ENCODE assay signal across 2 cellular contexts in the genomic region with DNA sequence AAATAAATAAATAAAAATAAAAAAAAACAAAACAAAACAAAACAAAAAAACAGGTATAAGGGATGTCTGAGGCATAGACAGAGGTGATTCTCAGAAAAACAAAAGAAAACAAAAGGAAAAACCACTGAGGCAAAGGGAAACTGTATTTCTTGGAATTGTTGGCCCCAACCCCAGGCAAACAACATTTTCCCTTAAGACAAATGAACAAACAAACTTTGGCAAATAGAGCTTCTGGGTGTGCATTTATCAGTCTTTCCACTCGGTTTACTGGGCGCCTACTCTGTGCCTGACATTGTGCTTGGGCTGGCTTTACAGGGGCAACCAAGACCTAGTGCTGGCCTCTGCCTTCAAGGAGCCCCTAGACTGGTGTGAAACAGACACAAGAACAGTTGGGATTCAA.
TF ChIP-seq lines count a peak whose summit lies in the region.

No MANE protein-coding gene starts in this region.

TF ChIP-seq in IMR-90, 13 proteins besides CTCF, POLR2A, EP300 and RAD21:
- no peak for TF ChIP-seq CEBPB (IDR thresholded peaks at IDR 0.05; ENCODE audit: low read depth, low read length)
- TF ChIP-seq, protein P1, sequence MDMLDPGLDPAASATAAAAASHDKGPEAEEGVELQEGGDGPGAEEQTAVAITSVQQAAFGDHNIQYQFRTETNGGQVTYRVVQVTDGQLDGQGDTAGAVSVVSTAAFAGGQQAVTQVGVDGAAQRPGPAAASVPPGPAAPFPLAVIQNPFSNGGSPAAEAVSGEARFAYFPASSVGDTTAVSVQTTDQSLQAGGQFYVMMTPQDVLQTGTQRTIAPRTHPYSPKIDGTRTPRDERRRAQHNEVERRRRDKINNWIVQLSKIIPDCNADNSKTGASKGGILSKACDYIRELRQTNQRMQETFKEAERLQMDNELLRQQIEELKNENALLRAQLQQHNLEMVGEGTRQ (IDR thresholded peaks at IDR 0.05; ENCODE audit: low read depth, low read length): no peak
- no peak for TF ChIP-seq MAZ (IDR thresholded peaks at IDR 0.05; ENCODE audit: borderline replicate concordance, low read depth, low read length)
- TF ChIP-seq NFE2L2 (IDR thresholded peaks at IDR 0.05; ENCODE audit: low read depth, low read length): no peak
- TF ChIP-seq, protein P2, sequence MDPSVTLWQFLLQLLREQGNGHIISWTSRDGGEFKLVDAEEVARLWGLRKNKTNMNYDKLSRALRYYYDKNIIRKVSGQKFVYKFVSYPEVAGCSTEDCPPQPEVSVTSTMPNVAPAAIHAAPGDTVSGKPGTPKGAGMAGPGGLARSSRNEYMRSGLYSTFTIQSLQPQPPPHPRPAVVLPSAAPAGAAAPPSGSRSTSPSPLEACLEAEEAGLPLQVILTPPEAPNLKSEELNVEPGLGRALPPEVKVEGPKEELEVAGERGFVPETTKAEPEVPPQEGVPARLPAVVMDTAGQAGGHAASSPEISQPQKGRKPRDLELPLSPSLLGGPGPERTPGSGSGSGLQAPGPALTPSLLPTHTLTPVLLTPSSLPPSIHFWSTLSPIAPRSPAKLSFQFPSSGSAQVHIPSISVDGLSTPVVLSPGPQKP (IDR thresholded peaks at IDR 0.05; ENCODE audit: borderline replicate concordance, low read depth, low read length): no peak
- TF ChIP-seq CHD1 (IDR thresholded peaks at IDR 0.05; ENCODE audit: low read depth, low read length): no peak
- TF ChIP-seq FOS (IDR thresholded peaks at IDR 0.05; ENCODE audit: low read depth, low read length): no peak
- no peak for TF ChIP-seq RFX5 (IDR thresholded peaks at IDR 0.05; ENCODE audit: low read depth, low read length)

TF ChIP-seq in SK-N-SH, 30 proteins besides CTCF, POLR2A, EP300 and RAD21:
- TF ChIP-seq, protein P3, sequence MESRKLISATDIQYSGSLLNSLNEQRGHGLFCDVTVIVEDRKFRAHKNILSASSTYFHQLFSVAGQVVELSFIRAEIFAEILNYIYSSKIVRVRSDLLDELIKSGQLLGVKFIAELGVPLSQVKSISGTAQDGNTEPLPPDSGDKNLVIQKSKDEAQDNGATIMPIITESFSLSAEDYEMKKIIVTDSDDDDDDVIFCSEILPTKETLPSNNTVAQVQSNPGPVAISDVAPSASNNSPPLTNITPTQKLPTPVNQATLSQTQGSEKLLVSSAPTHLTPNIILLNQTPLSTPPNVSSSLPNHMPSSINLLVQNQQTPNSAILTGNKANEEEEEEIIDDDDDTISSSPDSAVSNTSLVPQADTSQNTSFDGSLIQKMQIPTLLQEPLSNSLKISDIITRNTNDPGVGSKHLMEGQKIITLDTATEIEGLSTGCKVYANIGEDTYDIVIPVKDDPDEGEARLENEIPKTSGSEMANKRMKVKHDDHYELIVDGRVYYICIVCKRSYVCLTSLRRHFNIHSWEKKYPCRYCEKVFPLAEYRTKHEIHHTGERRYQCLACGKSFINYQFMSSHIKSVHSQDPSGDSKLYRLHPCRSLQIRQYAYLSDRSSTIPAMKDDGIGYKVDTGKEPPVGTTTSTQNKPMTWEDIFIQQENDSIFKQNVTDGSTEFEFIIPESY (IDR thresholded peaks at IDR 0.05; ENCODE audit: borderline replicate concordance, low read depth): no peak
- no peak for TF ChIP-seq FOXM1 (IDR thresholded peaks at IDR 0.05; ENCODE audit: low read depth)
- TF ChIP-seq CHD2 (IDR thresholded peaks at IDR 0.05; ENCODE audit: low read length, partially characterized antibody): no peak
- TF ChIP-seq MEF2A (IDR thresholded peaks at IDR 0.05; ENCODE audit: borderline replicate concordance, low read depth): no peak
- TF ChIP-seq, protein P1 (IDR thresholded peaks at IDR 0.05; ENCODE audit: borderline replicate concordance, low read depth, low read length): no peak
- TF ChIP-seq YY1 (IDR thresholded peaks at IDR 0.05; ENCODE audit: low read depth): no peak
- TF ChIP-seq RXRA (IDR thresholded peaks at IDR 0.05; ENCODE audit: borderline replicate concordance, low read depth): no peak
- TF ChIP-seq GATA2 (CRISPR knock-in tag; IDR thresholded peaks at IDR 0.05): no peak
- TF ChIP-seq, protein P4, sequence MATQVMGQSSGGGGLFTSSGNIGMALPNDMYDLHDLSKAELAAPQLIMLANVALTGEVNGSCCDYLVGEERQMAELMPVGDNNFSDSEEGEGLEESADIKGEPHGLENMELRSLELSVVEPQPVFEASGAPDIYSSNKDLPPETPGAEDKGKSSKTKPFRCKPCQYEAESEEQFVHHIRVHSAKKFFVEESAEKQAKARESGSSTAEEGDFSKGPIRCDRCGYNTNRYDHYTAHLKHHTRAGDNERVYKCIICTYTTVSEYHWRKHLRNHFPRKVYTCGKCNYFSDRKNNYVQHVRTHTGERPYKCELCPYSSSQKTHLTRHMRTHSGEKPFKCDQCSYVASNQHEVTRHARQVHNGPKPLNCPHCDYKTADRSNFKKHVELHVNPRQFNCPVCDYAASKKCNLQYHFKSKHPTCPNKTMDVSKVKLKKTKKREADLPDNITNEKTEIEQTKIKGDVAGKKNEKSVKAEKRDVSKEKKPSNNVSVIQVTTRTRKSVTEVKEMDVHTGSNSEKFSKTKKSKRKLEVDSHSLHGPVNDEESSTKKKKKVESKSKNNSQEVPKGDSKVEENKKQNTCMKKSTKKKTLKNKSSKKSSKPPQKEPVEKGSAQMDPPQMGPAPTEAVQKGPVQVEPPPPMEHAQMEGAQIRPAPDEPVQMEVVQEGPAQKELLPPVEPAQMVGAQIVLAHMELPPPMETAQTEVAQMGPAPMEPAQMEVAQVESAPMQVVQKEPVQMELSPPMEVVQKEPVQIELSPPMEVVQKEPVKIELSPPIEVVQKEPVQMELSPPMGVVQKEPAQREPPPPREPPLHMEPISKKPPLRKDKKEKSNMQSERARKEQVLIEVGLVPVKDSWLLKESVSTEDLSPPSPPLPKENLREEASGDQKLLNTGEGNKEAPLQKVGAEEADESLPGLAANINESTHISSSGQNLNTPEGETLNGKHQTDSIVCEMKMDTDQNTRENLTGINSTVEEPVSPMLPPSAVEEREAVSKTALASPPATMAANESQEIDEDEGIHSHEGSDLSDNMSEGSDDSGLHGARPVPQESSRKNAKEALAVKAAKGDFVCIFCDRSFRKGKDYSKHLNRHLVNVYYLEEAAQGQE (IDR thresholded peaks at IDR 0.05; ENCODE audit: low read depth, low read length): no peak
- no peak for TF ChIP-seq JUND (IDR thresholded peaks at IDR 0.05)
- TF ChIP-seq, protein P5, sequence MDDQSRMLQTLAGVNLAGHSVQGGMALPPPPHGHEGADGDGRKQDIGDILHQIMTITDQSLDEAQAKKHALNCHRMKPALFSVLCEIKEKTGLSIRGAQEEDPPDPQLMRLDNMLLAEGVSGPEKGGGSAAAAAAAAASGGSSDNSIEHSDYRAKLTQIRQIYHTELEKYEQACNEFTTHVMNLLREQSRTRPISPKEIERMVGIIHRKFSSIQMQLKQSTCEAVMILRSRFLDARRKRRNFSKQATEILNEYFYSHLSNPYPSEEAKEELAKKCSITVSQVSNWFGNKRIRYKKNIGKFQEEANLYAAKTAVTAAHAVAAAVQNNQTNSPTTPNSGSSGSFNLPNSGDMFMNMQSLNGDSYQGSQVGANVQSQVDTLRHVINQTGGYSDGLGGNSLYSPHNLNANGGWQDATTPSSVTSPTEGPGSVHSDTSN (IDR thresholded peaks at IDR 0.05): no peak
- no peak for TF ChIP-seq RFX5 (IDR thresholded peaks at IDR 0.05; ENCODE audit: low read length)
